ENCODE assay signal across 10 cellular contexts in genomic region chr22:29071261-29072045, GRCh38. TPM values are rescaled to one million over a fixed set of nuclear protein-coding genes. Genes with fewer than 3 reads are reported as not detected.
A peak's percentile ranks its signal among the peaks of the same experiment; 100 is the strongest.
DNase-seq lines count a peak whose midpoint lies in the region; ATAC-seq and TF ChIP-seq lines count a peak whose summit lies in the region.
"Had no signal": no experiment of that assay in that cellular context is flagged by ENCODE, and none has a peak within 500 bp of the region (broad histone marks: within the 10 kb centered on the region; RNA-seq: fewer than 3 reads in every experiment).

No MANE protein-coding gene starts in this region.

- H3K4me3 ChIP-seq in GM12865 (ENCODE audit: low read depth, low read length), result peak overlapping the region; percentile 3
- peak overlapping the region; percentile 29 for H3K4me3 ChIP-seq in brain microvascular endothelial cell (ENCODE audit: low read depth, low read length)
- no peak overlapping the region for H3K4me3 ChIP-seq in MG63

- H3K4me3 Mint-ChIP-seq in stimulated activated effector memory CD8-positive, alpha-beta T cell treated with anti-CD3 and anti-CD28 coated beads, Interleukin-12 subunit alpha, Interleukin-12 subunit beta, amount 100 ng/mL, for 72 hours, result peak overlapping the region; percentile 68

- in situ Hi-C loops in brain microvascular endothelial cell (cut with HindIII; ENCODE audit: low pct_ligation_motif_present, low sequenced_read_pairs), result no loop called here

- ATAC-seq in stimulated activated effector memory CD8-positive, alpha-beta T cell treated with anti-CD3 and anti-CD28 coated beads, Interleukin-12 subunit alpha, Interleukin-12 subunit beta, amount 100 ng/mL, for 72 hours, result peak; percentile 50
- ATAC-seq in HG02678 (IDR thresholded peaks at IDR 0.05; ENCODE audit: unreplicated experiment), result no peak

- DNase-seq in GM12865 (ENCODE audit: low read depth) (peak; percentile 62), NCI-H748 (lab: John Stamatoyannopoulos, UW; ENCODE audit: unreplicated experiment) (peak; percentile 80), brain microvascular endothelial cell (no peak), kidney tubule cell (ENCODE audit: low spot score) (peak; percentile 28), MG63 (no peak), NCI-H446 treated with DMSO at 0.1 percent for 48 hours (lab: John Stamatoyannopoulos, UW) (no peak)
- peak in 1 of 2 donors; percentile 14 for DNase-seq in stimulated activated effector memory CD8-positive, alpha-beta T cell treated with anti-CD3 and anti-CD28 coated beads, Interleukin-12 subunit alpha, Interleukin-12 subunit beta, amount 100 ng/mL, for 72 hours (ENCODE audit: low spot score in 2 of 2)

- H3K9me3 ChIP-seq in MG63, result no peaks in the 10 kb centered on the region

- H3K9me3 Mint-ChIP-seq in stimulated activated effector memory CD8-positive, alpha-beta T cell treated with anti-CD3 and anti-CD28 coated beads, Interleukin-12 subunit alpha, Interleukin-12 subunit beta, amount 100 ng/mL, for 72 hours, result no peaks in the 10 kb centered on the region

- H3K27ac ChIP-seq in brain microvascular endothelial cell, result no peak overlapping the region
- H3K27ac ChIP-seq: PC-9 had no signal

- peaks cover 17% of the 10 kb centered on the region for H3K4me1 Mint-ChIP-seq in stimulated activated effector memory CD8-positive, alpha-beta T cell treated with anti-CD3 and anti-CD28 coated beads, Interleukin-12 subunit alpha, Interleukin-12 subunit beta, amount 100 ng/mL, for 72 hours

- TF ChIP-seq CTCF in GM12865 (IDR thresholded peaks at IDR 0.05; ENCODE audit: insufficient read depth, low read depth, low read length, missing control alignments) (no peak), brain microvascular endothelial cell (IDR thresholded peaks at IDR 0.05; ENCODE audit: low read depth, low read length, missing control alignments) (no peak)

- H3K27me3 ChIP-seq in brain microvascular endothelial cell (replicated peaks) (peaks cover 5% of the 10 kb centered on the region), MG63 (peaks cover 8% of the 10 kb centered on the region; the same call in 1 of the 2 replicates)

- no peak overlapping the region for H3K27ac Mint-ChIP-seq in stimulated activated effector memory CD8-positive, alpha-beta T cell treated with anti-CD3 and anti-CD28 coated beads, Interleukin-12 subunit alpha, Interleukin-12 subunit beta, amount 100 ng/mL, for 72 hours

- no peaks in the 10 kb centered on the region for H3K36me3 Mint-ChIP-seq in stimulated activated effector memory CD8-positive, alpha-beta T cell treated with anti-CD3 and anti-CD28 coated beads, Interleukin-12 subunit alpha, Interleukin-12 subunit beta, amount 100 ng/mL, for 72 hours

- no peaks in the 10 kb centered on the region for H3K36me3 ChIP-seq in brain microvascular endothelial cell (replicated peaks)
- no peaks in the 10 kb centered on the region for H3K36me3 ChIP-seq in MG63

RNA-seq across cellular contexts. Expression of gene KREMEN1, which starts 1.4 kb away (rescaled TPM):
- total RNA-seq in MG63 (2014; rRNA removed; shearing (Covaris generic); ENCODE audit: low replicate concordance), result 2.4 and 6.1 TPM in 2 replicates

RNA-seq across cellular contexts. Expression of gene C22orf31, which starts 9.8 kb away (rescaled TPM):
- total RNA-seq in MG63 (2014; rRNA removed; shearing (Covaris generic); ENCODE audit: low replicate concordance), result not detected in 2 replicates
- total RNA-seq: PC-9, renal cortical epithelial cell had no signal

Comparison
In these comparisons a context has a peak if more than half of its experiments do, and no peak if none do; other contexts are left out.
1. DNase-seq: peak in GM12865 (single experiment), NCI-H748 (single experiment) and kidney tubule cell (single experiment); none in brain microvascular endothelial cell (single experiment), MG63 (single experiment) and NCI-H446 treated with DMSO at 0.1 percent for 48 hours (single experiment).